10 cellular contexts compared by ENCODE assay signal in the genomic region with DNA sequence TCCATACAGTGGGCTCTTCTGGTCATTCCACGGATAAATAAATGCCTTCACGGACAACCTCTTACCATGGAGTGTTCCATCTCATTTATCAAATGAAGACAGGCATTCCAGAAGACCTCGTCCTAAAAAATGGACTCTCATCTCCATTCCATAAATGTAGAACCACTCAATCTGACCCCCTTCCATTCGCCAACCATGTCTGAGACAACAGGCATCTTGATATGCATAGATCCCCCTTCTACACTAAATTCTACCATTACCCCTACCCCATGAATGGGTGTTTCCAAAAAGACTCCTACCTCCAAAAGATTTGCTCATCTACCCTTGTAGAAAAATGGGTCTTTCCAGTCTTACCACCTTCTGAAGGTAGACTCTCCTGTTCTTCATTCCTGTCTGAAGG. TPM values are rescaled to one million over a fixed set of nuclear protein-coding genes. Genes with fewer than 3 reads are reported as not detected.
"Had no signal": no experiment of that assay in that cellular context is flagged by ENCODE, and none has a peak within 500 bp of the region (broad histone marks: within the 10 kb centered on the region; RNA-seq: fewer than 3 reads in every experiment).

No MANE protein-coding gene starts in this region.

- H2AFZ ChIP-seq: GM23248 had no signal

- H3K9ac ChIP-seq: GM23248 had no signal

- H3K27ac ChIP-seq: GM23248, HL-60 had no signal

- H3K4me3 ChIP-seq: GM23248, HAP-1 had no signal

- H3K36me3 ChIP-seq: HAP-1 had no signal

- DNase-seq: GM23248, GOT3, H7 had no signal

- H3K9me3 ChIP-seq: HAP-1 had no signal

- FAIRE-seq: HepG2 had no signal

- ATAC-seq: HCT116, HepG2 had no signal

- H3K4me1 ChIP-seq: HAP-1 had no signal

RNA-seq across cellular contexts. Expression of a gene that starts 9.0 kb away (rescaled TPM):
- total RNA-seq: GM23248, HT1080 had no signal

RNA-seq across cellular contexts. Expression of a gene that starts 15.3 kb away (rescaled TPM):
- total RNA-seq: GM23248, H4, HT1080 had no signal
- polyA plus RNA-seq: GM23248, IgD-negative memory B cell had no signal

RNA-seq across cellular contexts. Expression of a gene that starts 21.0 kb away (rescaled TPM):
- total RNA-seq: GM23248, HT1080 had no signal
- polyA plus RNA-seq: GM23248, IgD-negative memory B cell had no signal

RNA-seq across cellular contexts. Expression of a gene that starts 23.9 kb away (rescaled TPM):
- total RNA-seq: GM23248, H4, HepG2, HT1080 had no signal
- polyA plus RNA-seq: GM23248, IgD-negative memory B cell had no signal
